In the genomic region with DNA sequence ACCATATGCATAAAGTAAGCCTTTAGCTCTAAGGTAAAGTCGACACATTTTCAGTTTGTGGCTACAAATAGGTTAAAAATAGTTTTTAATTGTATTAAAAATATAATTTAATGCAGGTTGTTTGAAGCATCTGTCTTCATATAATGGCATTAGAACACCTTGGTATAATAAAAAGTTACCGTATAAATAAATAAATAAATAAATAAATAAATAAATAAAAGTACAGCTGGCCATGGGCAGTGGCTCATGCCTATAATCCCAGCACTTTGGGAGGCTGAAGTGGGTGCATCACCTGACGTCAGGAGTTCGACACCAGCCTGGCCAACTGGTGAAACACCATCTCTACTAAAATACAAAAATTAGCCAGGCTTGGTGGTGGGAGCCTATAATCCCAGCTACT, we compare ENCODE assay signal across 7 cellular contexts.
"Had no signal": no experiment of that assay in that cellular context is flagged by ENCODE, and none has a peak within 500 bp of the region (broad histone marks: within the 10 kb centered on the region; RNA-seq: fewer than 3 reads in every experiment).

No MANE protein-coding gene starts in this region.

- FAIRE-seq: GM12878, GM12891, GM12892, GM18507, GM19239 had no signal

- ATAC-seq: GM12878 had no signal

- H3K4me3 ChIP-seq: GM12878 had no signal

- DNase-seq: GDM1, GF-D8 had no signal
